In the genomic region with DNA sequence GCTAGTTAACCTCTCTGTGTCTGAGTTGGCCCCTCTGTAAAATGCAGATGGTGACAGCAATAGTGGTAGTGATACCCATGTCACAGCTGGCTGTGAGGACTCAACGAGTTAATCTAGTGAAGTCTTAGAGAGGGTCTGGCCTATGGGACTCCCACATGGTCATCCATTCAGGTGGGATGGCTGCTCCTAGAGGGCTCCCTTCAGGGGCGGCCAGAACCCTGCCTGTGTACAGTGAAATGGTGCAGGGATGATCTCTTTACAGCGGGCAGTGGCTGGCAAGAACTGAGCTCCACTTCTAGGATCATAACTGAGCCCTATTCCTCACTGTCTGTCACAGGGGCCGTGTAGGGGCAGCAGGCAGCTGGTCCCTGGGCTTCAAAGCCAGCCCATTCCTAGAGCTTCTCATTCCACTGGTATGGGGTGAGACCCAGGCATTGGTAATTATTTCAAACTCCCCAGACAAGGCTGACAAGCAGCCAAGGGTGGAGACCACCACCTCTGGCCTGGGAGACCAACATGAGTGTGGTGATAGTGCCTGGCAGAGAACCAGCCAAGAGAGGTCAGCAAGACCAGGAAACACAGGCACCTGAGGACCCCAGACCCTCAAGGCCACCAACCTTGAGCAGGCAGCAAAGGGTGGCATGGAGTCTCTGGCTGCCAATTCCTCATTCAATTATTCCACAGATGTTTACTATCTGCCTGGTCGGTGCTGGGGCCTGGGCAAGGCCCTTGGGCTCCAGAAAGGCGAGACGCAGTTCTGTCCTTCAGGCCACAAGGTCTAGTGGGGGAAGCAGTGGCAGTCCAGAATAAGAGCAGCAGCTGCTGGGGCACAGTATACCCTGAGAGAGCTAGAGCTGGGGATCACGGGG, we compare ENCODE assay signal across 13 cellular contexts.
"Had no signal": no experiment of that assay in that cellular context is flagged by ENCODE, and none has a peak within 500 bp of the region (broad histone marks: within the 10 kb centered on the region; RNA-seq: fewer than 3 reads in every experiment).

No MANE protein-coding gene starts in this region.

- DNase-seq: activated CD4-positive, alpha-beta memory T cell treated with anti-CD3 and anti-CD28 coated beads, Interleukin-2, amount 10 ng/mL, durations not matched to agents 7 days and 5 days; activated T-cell treated with anti-CD3 and anti-CD28 coated beads, Interleukin-2, amount 50 U/mL, for 48 hours; caudate nucleus; hypothalamus; kidney glomerular epithelial cell; ovary; stimulated activated CD4-positive, alpha-beta T cell treated with anti-CD3 and anti-CD28 coated beads, Interleukin-12 subunit alpha, Interleukin-12 subunit beta, amount 100 ng/mL, for 4 hours; stimulated activated CD4-positive, alpha-beta T cell treated with anti-CD3 and anti-CD28 coated beads, Interleukin-2, amount 100 ng/mL, for 48 hours; T-cell; thyroid gland had no signal

- H3K4me1 Mint-ChIP-seq: activated CD4-positive, alpha-beta memory T cell treated with anti-CD3 and anti-CD28 coated beads, Interleukin-2, amount 10 ng/mL, durations not matched to agents 7 days and 5 days; neural crest cell; stimulated activated memory B cell treated with anti-CD40 and anti-IgM and Interleukin-4, amounts not matched to agents 10 μg/mL and 1 μg/mL and 100 μg/mL, for 72 hours; T-cell had no signal

- H3K36me3 Mint-ChIP-seq: stimulated activated memory B cell treated with anti-CD40 and anti-IgM and Interleukin-4, amounts not matched to agents 10 μg/mL and 1 μg/mL and 100 μg/mL, for 72 hours; T-cell had no signal

- ATAC-seq: stimulated activated memory B cell treated with anti-CD40 and anti-IgM and Interleukin-4, amounts not matched to agents 10 μg/mL and 1 μg/mL and 100 μg/mL, for 72 hours; T-cell had no signal

- H3K27ac Mint-ChIP-seq: activated CD4-positive, alpha-beta memory T cell treated with anti-CD3 and anti-CD28 coated beads, Interleukin-2, amount 10 ng/mL, durations not matched to agents 7 days and 5 days; stimulated activated memory B cell treated with anti-CD40 and anti-IgM and Interleukin-4, amounts not matched to agents 10 μg/mL and 1 μg/mL and 100 μg/mL, for 72 hours; T-cell had no signal

- H3K9me3 Mint-ChIP-seq: activated CD4-positive, alpha-beta memory T cell treated with anti-CD3 and anti-CD28 coated beads, Interleukin-2, amount 10 ng/mL, durations not matched to agents 7 days and 5 days; T-cell had no signal

- H3K4me3 ChIP-seq: esophagus muscularis mucosa, ovary, thyroid gland had no signal

- H3K4me3 Mint-ChIP-seq: activated CD4-positive, alpha-beta memory T cell treated with anti-CD3 and anti-CD28 coated beads, Interleukin-2, amount 10 ng/mL, durations not matched to agents 7 days and 5 days; neural crest cell; stimulated activated memory B cell treated with anti-CD40 and anti-IgM and Interleukin-4, amounts not matched to agents 10 μg/mL and 1 μg/mL and 100 μg/mL, for 72 hours; T-cell had no signal
